Comparison of ENCODE assay signal across 18 cellular contexts in genomic region chr13:38752726-38753125, GRCh38.
DNase-seq lines count a peak whose midpoint lies in the region; ATAC-seq and TF ChIP-seq lines count a peak whose summit lies in the region.
"Had no signal": no experiment of that assay in that cellular context is flagged by ENCODE, and none has a peak within 500 bp of the region (broad histone marks: within the 10 kb centered on the region; RNA-seq: fewer than 3 reads in every experiment).

No MANE protein-coding gene starts in this region.

- no TSS peak for BruUV-seq in mammary epithelial cell (replicated peaks; lab: Mats Ljungman, UMichigan)

- H3K9me3 ChIP-seq in mammary epithelial cell (replicated peaks; ENCODE audit: insufficient read depth, low read length) (no peaks in the 10 kb centered on the region), breast epithelium (no peaks in the 10 kb centered on the region), transverse colon (no peaks in the 10 kb centered on the region), T-helper 17 cell (ENCODE audit: control insufficient read depth, low read length, poor library complexity, severe bottlenecking) (no peaks in the 10 kb centered on the region)
- H3K9me3 ChIP-seq: A549, SK-N-SH had no signal

- H2AFZ ChIP-seq in mammary epithelial cell (ENCODE audit: low read depth, low read length) = peak overlapping the region; percentile 46

- H4K20me1 ChIP-seq in mammary epithelial cell (ENCODE audit: insufficient read depth, low read length) = no peaks in the 10 kb centered on the region

- H3K4me1 ChIP-seq in mammary epithelial cell (ENCODE audit: insufficient read depth, low read length) = peaks cover 20% of the 10 kb centered on the region
- H3K4me1 ChIP-seq in breast epithelium = no peaks in the 10 kb centered on the region
- no peaks in the 10 kb centered on the region for H3K4me1 ChIP-seq in transverse colon
- H3K4me1 ChIP-seq: A549 had no signal

- peaks cover 19% of the 10 kb centered on the region for H3K27me3 Mint-ChIP-seq in T-helper 17 cell

- TF ChIP-seq CTCF in mammary epithelial cell (conservative IDR thresholded peaks at IDR 0.05 in 1 of 2, IDR thresholded peaks at IDR 0.05 in 1 of 2; ENCODE audit: extremely low read depth in 1 of 2, insufficient read depth in 1 of 2, low read depth in 1 of 2, low read length in 2 of 2) (no peak), breast epithelium (IDR thresholded peaks at IDR 0.05) (no peak), transverse colon (IDR thresholded peaks at IDR 0.05) (no peak)

- H3K4me1 Mint-ChIP-seq in T-helper 17 cell = no peaks in the 10 kb centered on the region

- H3K27me3 ChIP-seq in mammary epithelial cell (ENCODE audit: insufficient read depth, low read length) = no peaks in the 10 kb centered on the region
- H3K27me3 ChIP-seq in breast epithelium = no peaks in the 10 kb centered on the region
- H3K27me3 ChIP-seq in transverse colon = no peaks in the 10 kb centered on the region

- no peaks in the 10 kb centered on the region for H3K36me3 ChIP-seq in mammary epithelial cell (ENCODE audit: insufficient read depth, low read length)
- no peaks in the 10 kb centered on the region for H3K36me3 ChIP-seq in breast epithelium
- no peaks in the 10 kb centered on the region for H3K36me3 ChIP-seq in transverse colon

- no peaks in the 10 kb centered on the region for H3K36me3 Mint-ChIP-seq in T-helper 17 cell (ENCODE audit: low read depth)

- H3K79me2 ChIP-seq in mammary epithelial cell (ENCODE audit: insufficient read depth, low read length) = no peaks in the 10 kb centered on the region

- TF ChIP-seq EP300 in transverse colon (IDR thresholded peaks at IDR 0.05; ENCODE audit: low read depth) = no peak

- ATAC-seq in T-helper 17 cell = no peak
- no peak for ATAC-seq in GM18873 (IDR thresholded peaks at IDR 0.05; ENCODE audit: low FRiP score, unreplicated experiment)
- ATAC-seq: A549, HepG2 had no signal

- no peak overlapping the region for H3K4me3 Mint-ChIP-seq in T-helper 17 cell

- in situ Hi-C loops in mammary epithelial cell (cut with MboI; ENCODE audit: low sequenced_read_pairs in 2 of 2) (no loop called here), transverse colon (cut with MboI; ENCODE audit: low pct_ligation_motif_present in 1 of 4, low pct_unique_long_range_greater_than_20kb in 1 of 4, low sequenced_read_pairs in 3 of 4) (no loop called here)

- no peak overlapping the region for H3K4me2 ChIP-seq in mammary epithelial cell (ENCODE audit: insufficient read depth, low read depth, low read length)
- H3K4me2 ChIP-seq: A549, KMS-11, SK-N-SH had no signal

- 7% methylated on average over 5 of the region's 5 CpGs for WGBS in mammary epithelial cell (ENCODE audit: low coverage, missing lambda C conversion rate)
- 46 to 54% methylated on average over 4 to 5 of the region's 5 CpGs for WGBS in transverse colon (ENCODE audit: low coverage in 1 of 2), 2 donors

- TF ChIP-seq POLR2A in breast epithelium (IDR thresholded peaks at IDR 0.05) (no peak), transverse colon (IDR thresholded peaks at IDR 0.05) (no peak)

- H3K27ac Mint-ChIP-seq in T-helper 17 cell = no peak overlapping the region

- CTCF ChIA-PET in mammary epithelial cell (lab: Charles Lee; ENCODE audit: low non-redundant PET) = no interaction called here

- DNase-seq in mammary epithelial cell (no peak), breast epithelium (ENCODE audit: low spot score in 2 of 2) (no peak), NCI-H748 treated with DMSO at 0.1 percent for 48 hours (lab: John Stamatoyannopoulos, UW) (peak; percentile 10), islet precursor cell (peak; percentile 68), amniotic stem cell (lab: John Stamatoyannopoulos, UW) (no peak), transverse colon (no peak), T-helper 17 cell (no peak)
- DNase-seq: C1 segment of cervical spinal cord, EL, NCI-H187, NCI-H2171, NCI-H446, SHP77, SK-N-SH had no signal

- H3K4me3 ChIP-seq in mammary epithelial cell (replicated peaks in 1 of 3; ENCODE audit: insufficient read depth in 1 of 3, low read depth in 2 of 3, low read length in 3 of 3) (no peak overlapping the region), breast epithelium (no peak overlapping the region), transverse colon (no peak overlapping the region)
- H3K4me3 ChIP-seq: A549 had no signal

- intact Hi-C loops in mammary epithelial cell (cut with micrococcal nuclease) (no loop called here), breast epithelium (cut with DNase I; ENCODE audit: low total_unique reads) (no loop called here), transverse colon (cut with DNase I; ENCODE audit: low total_unique reads) (no loop called here)

- H3K27ac ChIP-seq in mammary epithelial cell (ENCODE audit: insufficient read depth, low read depth, low read length) = no peak overlapping the region
- H3K27ac ChIP-seq in breast epithelium = no peak overlapping the region
- no peak overlapping the region for H3K27ac ChIP-seq in transverse colon
- H3K27ac ChIP-seq: A549, KMS-11 had no signal

- no peak overlapping the region for H3K9ac ChIP-seq in mammary epithelial cell (ENCODE audit: insufficient read depth, low read length)
- H3K9ac ChIP-seq: KMS-11, SK-N-SH had no signal

- dilution Hi-C loops in mammary epithelial cell (cut with HindIII; ENCODE audit: low sequenced_read_pairs) = no loop called here

Comparison
In these comparisons a context has a peak if more than half of its experiments do, and no peak if none do; other contexts are left out.
1. DNase-seq: peak in NCI-H748 treated with DMSO at 0.1 percent for 48 hours (single experiment) and islet precursor cell (single experiment); none in mammary epithelial cell (single experiment), breast epithelium (0 of 2), amniotic stem cell (single experiment), transverse colon (single experiment) and T-helper 17 cell (0 of 3).